ENCODE assay signal across 1 cellular context in genomic region chr9:32526042-32526706, GRCh38.
TF ChIP-seq lines count a peak whose summit lies in the region.

Gene RIGI (minus strand): TSS chr9:32526196. CDS start chr9:32526166, 30 bp downstream.

TF ChIP-seq in HepG2, 621 proteins besides CTCF, POLR2A, EP300 and RAD21 (continued from another document and continues in another):
- TF ChIP-seq, protein P1, sequence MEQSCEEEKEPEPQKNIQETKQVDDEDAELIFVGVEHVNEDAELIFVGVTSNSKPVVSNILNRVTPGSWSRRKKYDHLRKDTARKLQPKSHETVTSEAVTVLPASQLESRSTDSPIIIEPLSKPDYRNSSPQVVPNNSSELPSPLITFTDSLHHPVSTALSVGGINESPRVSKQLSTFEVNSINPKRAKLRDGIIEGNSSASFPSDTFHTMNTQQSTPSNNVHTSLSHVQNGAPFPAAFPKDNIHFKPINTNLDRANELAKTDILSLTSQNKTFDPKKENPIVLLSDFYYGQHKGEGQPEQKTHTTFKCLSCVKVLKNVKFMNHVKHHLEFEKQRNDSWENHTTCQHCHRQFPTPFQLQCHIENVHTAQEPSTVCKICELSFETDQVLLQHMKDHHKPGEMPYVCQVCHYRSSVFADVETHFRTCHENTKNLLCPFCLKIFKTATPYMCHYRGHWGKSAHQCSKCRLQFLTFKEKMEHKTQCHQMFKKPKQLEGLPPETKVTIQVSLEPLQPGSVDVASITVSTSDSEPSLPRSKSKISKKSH (CRISPR knock-in tag; IDR thresholded peaks at IDR 0.05; ENCODE audit: borderline replicate concordance) = peak; percentile 50; the same call in 1 of the 2 replicates
- TF ChIP-seq NONO (IDR thresholded peaks at IDR 0.05) (no peak), NONO (CRISPR knock-in tag; conservative IDR thresholded peaks at IDR 0.05) (no peak; the same call in 1 of the 2 replicates), CCDC6 (CRISPR knock-in tag; IDR thresholded peaks at IDR 0.05) (no peak), PITX1 (CRISPR knock-in tag; IDR thresholded peaks at IDR 0.05) (0 out of 2 replicates have a peak, but pooled peaks have one; percentile 34), MAFK (conservative IDR thresholded peaks at IDR 0.05 in 1 of 2, IDR thresholded peaks at IDR 0.05 in 1 of 2; ENCODE audit: low read length in 2 of 2) (no peak), SOX13 (IDR thresholded peaks at IDR 0.05) (no peak), SOX13 (CRISPR knock-in tag; conservative IDR thresholded peaks at IDR 0.05 in 1 of 2, IDR thresholded peaks at IDR 0.05 in 1 of 2) (0 out of 4 replicates have a peak, but pooled peaks of 1 of the 2 experiments have one; percentile 18), BCL3 (CRISPR knock-in tag; IDR thresholded peaks at IDR 0.05) (peak; percentile 25; the same call in 1 of the 2 replicates), POLR2AphosphoS5 (IDR thresholded peaks at IDR 0.05; ENCODE audit: low read depth, low read length) (peak; percentile 69), ZNF572 (CRISPR knock-in tag; IDR thresholded peaks at IDR 0.05) (0 out of 2 replicates have a peak, but pooled peaks have one; percentile 31), TBX2 (CRISPR knock-in tag; IDR thresholded peaks at IDR 0.05; ENCODE audit: borderline replicate concordance) (no peak; the same call in 1 of the 2 replicates), MED1 (CRISPR knock-in tag; IDR thresholded peaks at IDR 0.05) (peak; percentile 58), MAZ (IDR thresholded peaks at IDR 0.05; ENCODE audit: borderline replicate concordance, low read depth, low read length) (no peak), MAZ (CRISPR knock-in tag; IDR thresholded peaks at IDR 0.05; ENCODE audit: low read depth) (peak; percentile 49; the same call in 1 of the 2 replicates), NPAS2 (CRISPR knock-in tag; IDR thresholded peaks at IDR 0.05; ENCODE audit: borderline replicate concordance) (no peak), ZNF264 (CRISPR knock-in tag; IDR thresholded peaks at IDR 0.05) (peak; percentile 73; the same call in 1 of the 2 replicates), STAG1 (CRISPR knock-in tag; IDR thresholded peaks at IDR 0.05) (peak; percentile 64), SP5 (CRISPR knock-in tag; IDR thresholded peaks at IDR 0.05; ENCODE audit: borderline replicate concordance, low read depth) (peak; percentile 43; the same call in 1 of the 2 replicates), KAT7 (CRISPR knock-in tag; IDR thresholded peaks at IDR 0.05; ENCODE audit: borderline replicate concordance) (peak; percentile 87), ZNF546 (CRISPR knock-in tag; conservative IDR thresholded peaks at IDR 0.05) (no peak), MYNN (CRISPR knock-in tag; IDR thresholded peaks at IDR 0.05; ENCODE audit: low read depth) (no peak), NRL (CRISPR knock-in tag; IDR thresholded peaks at IDR 0.05; ENCODE audit: borderline replicate concordance) (peak; percentile 77; the same call in 1 of the 2 replicates), ZNF326 (CRISPR knock-in tag; IDR thresholded peaks at IDR 0.05; ENCODE audit: borderline replicate concordance) (no peak), ARNTL (CRISPR knock-in tag; IDR thresholded peaks at IDR 0.05) (no peak), ZNF232 (CRISPR knock-in tag; IDR thresholded peaks at IDR 0.05; ENCODE audit: borderline replicate concordance) (peak; percentile 92), GMEB1 (CRISPR knock-in tag; IDR thresholded peaks at IDR 0.05; ENCODE audit: borderline replicate concordance) (peak; percentile 31; the same call in 1 of the 2 replicates), ZNF766 (CRISPR knock-in tag; IDR thresholded peaks at IDR 0.05; ENCODE audit: borderline replicate concordance) (0 out of 2 replicates have a peak, but pooled peaks have one; percentile 49), CSRNP1 (CRISPR knock-in tag; IDR thresholded peaks at IDR 0.05) (peak; percentile 28; the same call in 1 of the 2 replicates), ZKSCAN5 (CRISPR knock-in tag; IDR thresholded peaks at IDR 0.05) (no peak), ZNF770 (CRISPR knock-in tag; IDR thresholded peaks at IDR 0.05) (peak; percentile 53; the same call in 1 of the 2 replicates), HOXA3 (CRISPR knock-in tag; IDR thresholded peaks at IDR 0.05) (peak; percentile 49; the same call in 1 of the 2 replicates)
- TF ChIP-seq, protein P2, sequence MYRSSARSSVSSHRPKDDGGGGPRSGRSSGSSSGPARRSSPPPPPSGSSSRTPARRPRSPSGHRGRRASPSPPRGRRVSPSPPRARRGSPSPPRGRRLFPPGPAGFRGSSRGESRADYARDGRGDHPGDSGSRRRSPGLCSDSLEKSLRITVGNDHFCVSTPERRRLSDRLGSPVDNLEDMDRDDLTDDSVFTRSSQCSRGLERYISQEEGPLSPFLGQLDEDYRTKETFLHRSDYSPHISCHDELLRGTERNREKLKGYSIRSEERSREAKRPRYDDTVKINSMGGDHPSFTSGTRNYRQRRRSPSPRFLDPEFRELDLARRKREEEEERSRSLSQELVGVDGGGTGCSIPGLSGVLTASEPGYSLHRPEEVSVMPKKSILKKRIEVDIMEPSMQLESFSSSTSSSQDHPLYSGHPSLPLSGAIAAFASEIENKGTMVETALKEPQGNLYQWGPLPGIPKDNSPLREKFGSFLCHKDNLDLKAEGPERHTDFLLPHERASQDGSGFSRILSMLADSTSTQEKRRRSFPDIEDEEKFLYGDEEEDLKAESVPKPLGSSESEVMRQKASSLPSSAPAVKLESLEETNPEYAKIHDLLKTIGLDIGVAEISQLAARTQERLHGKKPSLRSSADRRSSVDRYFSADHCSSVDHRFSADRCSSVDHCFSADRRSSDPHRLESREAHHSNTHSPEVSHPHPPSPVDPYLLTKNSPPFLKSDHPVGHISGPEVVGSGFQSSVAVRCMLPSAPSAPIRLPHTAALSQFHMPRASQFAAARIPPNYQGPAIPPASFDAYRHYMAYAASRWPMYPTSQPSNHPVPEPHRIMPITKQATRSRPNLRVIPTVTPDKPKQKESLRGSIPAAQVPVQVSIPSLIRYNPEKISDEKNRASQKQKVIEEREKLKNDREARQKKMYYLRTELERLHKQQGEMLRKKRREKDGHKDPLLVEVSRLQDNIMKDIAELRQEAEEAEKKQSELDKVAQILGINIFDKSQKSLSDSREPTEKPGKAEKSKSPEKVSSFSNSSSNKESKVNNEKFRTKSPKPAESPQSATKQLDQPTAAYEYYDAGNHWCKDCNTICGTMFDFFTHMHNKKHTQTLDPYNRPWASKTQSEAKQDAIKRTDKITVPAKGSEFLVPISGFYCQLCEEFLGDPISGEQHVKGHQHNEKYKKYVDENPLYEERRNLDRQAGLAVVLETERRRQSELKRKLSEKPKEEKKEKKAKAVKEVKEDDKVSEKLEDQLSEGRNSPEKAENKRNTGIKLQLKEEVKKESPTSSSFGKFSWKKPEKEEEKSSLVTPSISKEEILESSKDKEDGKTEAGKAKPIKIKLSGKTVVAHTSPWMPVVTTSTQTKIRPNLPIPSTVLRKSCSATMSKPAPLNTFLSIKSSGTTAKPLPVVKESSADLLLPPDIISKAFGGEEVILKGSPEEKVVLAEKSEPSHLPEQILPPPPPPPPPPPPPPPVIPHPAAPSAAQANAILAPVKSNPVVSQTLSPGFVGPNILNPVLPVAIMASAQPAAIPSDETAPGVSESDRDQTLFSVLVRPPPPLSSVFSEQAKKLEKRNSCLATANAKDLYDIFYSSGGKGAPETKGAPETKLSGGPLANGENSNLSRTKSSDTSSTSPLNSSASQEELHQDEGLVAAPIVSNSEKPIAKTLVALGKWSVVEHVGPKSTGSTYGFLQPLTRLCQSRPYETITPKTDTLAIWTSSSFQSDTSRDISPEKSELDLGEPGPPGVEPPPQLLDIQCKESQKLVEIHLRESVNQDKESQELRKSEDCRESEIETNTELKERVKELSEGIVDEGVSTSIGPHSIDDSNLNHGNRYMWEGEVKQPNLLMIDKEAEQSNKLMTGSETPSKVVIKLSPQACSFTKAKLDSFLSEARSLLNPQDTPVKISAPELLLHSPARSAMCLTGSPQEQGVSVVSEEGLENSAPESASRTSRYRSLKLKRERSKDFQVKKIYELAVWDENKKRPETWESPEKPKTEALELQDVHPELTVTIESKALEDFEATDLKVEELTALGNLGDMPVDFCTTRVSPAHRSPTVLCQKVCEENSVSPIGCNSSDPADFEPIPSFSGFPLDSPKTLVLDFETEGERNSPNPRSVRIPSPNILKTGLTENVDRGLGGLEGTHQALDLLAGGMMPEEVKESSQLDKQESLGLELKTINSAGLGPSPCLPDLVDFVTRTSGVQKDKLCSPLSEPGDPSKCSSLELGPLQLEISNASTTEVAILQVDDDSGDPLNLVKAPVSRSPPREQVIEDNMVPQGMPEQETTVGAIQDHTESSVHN (CRISPR knock-in tag; IDR thresholded peaks at IDR 0.05) = no peak
- TF ChIP-seq, protein P3, sequence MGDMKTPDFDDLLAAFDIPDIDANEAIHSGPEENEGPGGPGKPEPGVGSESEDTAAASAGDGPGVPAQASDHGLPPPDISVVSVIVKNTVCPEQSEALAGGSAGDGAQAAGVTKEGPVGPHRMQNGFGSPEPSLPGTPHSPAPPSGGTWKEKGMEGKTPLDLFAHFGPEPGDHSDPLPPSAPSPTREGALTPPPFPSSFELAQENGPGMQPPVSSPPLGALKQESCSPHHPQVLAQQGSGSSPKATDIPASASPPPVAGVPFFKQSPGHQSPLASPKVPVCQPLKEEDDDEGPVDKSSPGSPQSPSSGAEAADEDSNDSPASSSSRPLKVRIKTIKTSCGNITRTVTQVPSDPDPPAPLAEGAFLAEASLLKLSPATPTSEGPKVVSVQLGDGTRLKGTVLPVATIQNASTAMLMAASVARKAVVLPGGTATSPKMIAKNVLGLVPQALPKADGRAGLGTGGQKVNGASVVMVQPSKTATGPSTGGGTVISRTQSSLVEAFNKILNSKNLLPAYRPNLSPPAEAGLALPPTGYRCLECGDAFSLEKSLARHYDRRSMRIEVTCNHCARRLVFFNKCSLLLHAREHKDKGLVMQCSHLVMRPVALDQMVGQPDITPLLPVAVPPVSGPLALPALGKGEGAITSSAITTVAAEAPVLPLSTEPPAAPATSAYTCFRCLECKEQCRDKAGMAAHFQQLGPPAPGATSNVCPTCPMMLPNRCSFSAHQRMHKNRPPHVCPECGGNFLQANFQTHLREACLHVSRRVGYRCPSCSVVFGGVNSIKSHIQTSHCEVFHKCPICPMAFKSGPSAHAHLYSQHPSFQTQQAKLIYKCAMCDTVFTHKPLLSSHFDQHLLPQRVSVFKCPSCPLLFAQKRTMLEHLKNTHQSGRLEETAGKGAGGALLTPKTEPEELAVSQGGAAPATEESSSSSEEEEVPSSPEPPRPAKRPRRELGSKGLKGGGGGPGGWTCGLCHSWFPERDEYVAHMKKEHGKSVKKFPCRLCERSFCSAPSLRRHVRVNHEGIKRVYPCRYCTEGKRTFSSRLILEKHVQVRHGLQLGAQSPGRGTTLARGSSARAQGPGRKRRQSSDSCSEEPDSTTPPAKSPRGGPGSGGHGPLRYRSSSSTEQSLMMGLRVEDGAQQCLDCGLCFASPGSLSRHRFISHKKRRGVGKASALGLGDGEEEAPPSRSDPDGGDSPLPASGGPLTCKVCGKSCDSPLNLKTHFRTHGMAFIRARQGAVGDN (CRISPR knock-in tag; IDR thresholded peaks at IDR 0.05) = peak; percentile 77
- TF ChIP-seq, protein P4, sequence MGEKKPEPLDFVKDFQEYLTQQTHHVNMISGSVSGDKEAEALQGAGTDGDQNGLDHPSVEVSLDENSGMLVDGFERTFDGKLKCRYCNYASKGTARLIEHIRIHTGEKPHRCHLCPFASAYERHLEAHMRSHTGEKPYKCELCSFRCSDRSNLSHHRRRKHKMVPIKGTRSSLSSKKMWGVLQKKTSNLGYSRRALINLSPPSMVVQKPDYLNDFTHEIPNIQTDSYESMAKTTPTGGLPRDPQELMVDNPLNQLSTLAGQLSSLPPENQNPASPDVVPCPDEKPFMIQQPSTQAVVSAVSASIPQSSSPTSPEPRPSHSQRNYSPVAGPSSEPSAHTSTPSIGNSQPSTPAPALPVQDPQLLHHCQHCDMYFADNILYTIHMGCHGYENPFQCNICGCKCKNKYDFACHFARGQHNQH (CRISPR knock-in tag; IDR thresholded peaks at IDR 0.05) = no peak
